In the genomic region with DNA sequence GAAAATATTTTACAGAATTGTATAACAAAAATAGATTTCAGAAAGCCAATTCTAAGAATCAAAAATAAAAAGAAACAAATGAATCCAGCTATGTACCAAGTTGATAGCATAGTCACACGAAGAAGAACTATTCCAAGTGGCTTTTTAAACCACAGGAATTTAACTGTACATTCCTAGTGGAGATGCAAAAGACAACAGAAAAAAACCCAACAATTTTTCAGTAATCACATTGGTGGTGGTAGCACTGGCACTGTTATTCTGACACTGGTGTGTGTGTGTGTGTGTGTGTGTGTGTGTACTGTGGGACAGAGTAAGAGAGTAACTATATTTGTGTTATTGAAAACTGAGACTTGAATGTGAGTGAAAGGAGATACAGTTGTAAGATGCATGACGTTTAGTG, we compare ENCODE assay signal across 19 cellular contexts. TPM values are rescaled to one million over a fixed set of nuclear protein-coding genes. Genes with fewer than 3 reads are reported as not detected.
A peak's percentile ranks its signal among the peaks of the same experiment; 100 is the strongest.
DNase-seq lines count a peak whose midpoint lies in the region; ATAC-seq and TF ChIP-seq lines count a peak whose summit lies in the region.
"Had no signal": no experiment of that assay in that cellular context is flagged by ENCODE, and none has a peak within 500 bp of the region (broad histone marks: within the 10 kb centered on the region; RNA-seq: fewer than 3 reads in every experiment).

No MANE protein-coding gene starts in this region.

- H3K4me3 ChIP-seq in SJCRH30 = no peak overlapping the region
- H3K4me3 ChIP-seq: adrenal gland, skin epidermis, thyroid gland had no signal

- peak overlapping the region; percentile 2 for H3K4me3 Mint-ChIP-seq in osteocyte (ENCODE audit: unreplicated experiment)
- H3K4me3 Mint-ChIP-seq: activated CD4-positive, alpha-beta memory T cell treated with anti-CD3 and anti-CD28 coated beads, Interleukin-2, amount 10 ng/mL, durations not matched to agents 7 days and 5 days; mesothelial cell of epicardium had no signal

- peak overlapping the region; percentile 83 for H3K27ac Mint-ChIP-seq in osteocyte (ENCODE audit: unreplicated experiment)
- H3K27ac Mint-ChIP-seq: activated CD4-positive, alpha-beta memory T cell treated with anti-CD3 and anti-CD28 coated beads, Interleukin-2, amount 10 ng/mL, durations not matched to agents 7 days and 5 days; mesothelial cell of epicardium had no signal

- no peaks in the 10 kb centered on the region for H3K36me3 Mint-ChIP-seq in osteocyte (ENCODE audit: unreplicated experiment)
- H3K36me3 Mint-ChIP-seq: mesothelial cell of epicardium had no signal

- peak; percentile 67 for DNase-seq in ELR (ENCODE audit: low read depth)
- DNase-seq in SJCRH30 = peak; percentile 43 to 49
- DNase-seq in dedifferentiated amniotic fluid mesenchymal stem cell (ENCODE audit: extremely low spot score) = peak; percentile 79
- no peak for DNase-seq in osteocyte (ENCODE audit: extremely low spot score, unreplicated experiment)
- no peak for DNase-seq in putamen (ENCODE audit: low spot score)
- no peak for DNase-seq in activated CD4-positive, CD25-positive, alpha-beta regulatory T cell (lab: John Stamatoyannopoulos, UW)
- DNase-seq in ureter (ENCODE audit: low spot score) = no peak
- DNase-seq: activated CD4-positive, alpha-beta memory T cell treated with anti-CD3 and anti-CD28 coated beads, Interleukin-2, amount 10 ng/mL, durations not matched to agents 7 days and 5 days; adrenal gland; glutamatergic neuron; NCI-H1105 treated with DMSO at 0.1 percent for 48 hours; NCI-H748 treated with DMSO at 0.1 percent for 48 hours; thyroid gland had no signal

- no peaks in the 10 kb centered on the region for H3K9me3 Mint-ChIP-seq in osteocyte (ENCODE audit: unreplicated experiment)
- H3K9me3 Mint-ChIP-seq: activated CD4-positive, alpha-beta memory T cell treated with anti-CD3 and anti-CD28 coated beads, Interleukin-2, amount 10 ng/mL, durations not matched to agents 7 days and 5 days; mesothelial cell of epicardium had no signal

- no peaks in the 10 kb centered on the region for H3K9me3 ChIP-seq in SJCRH30 (replicated peaks)
- H3K9me3 ChIP-seq: adrenal gland, thyroid gland had no signal

- no peaks in the 10 kb centered on the region for H3K36me3 ChIP-seq in SJCRH30
- H3K36me3 ChIP-seq: adrenal gland, thyroid gland had no signal

- peaks cover 67% of the 10 kb centered on the region for H3K4me1 Mint-ChIP-seq in osteocyte (ENCODE audit: unreplicated experiment)
- H3K4me1 Mint-ChIP-seq: activated CD4-positive, alpha-beta memory T cell treated with anti-CD3 and anti-CD28 coated beads, Interleukin-2, amount 10 ng/mL, durations not matched to agents 7 days and 5 days had no signal

- TF ChIP-seq CTCF in osteocyte (IDR thresholded peaks at IDR 0.05) = no peak

- H3K27ac ChIP-seq in SJCRH30 = peak overlapping the region; percentile 10; the same call in 1 of the 2 replicates
- H3K27ac ChIP-seq: adrenal gland, C4-2B, HL-60, KMS-11, skin epidermis, thyroid gland had no signal

- peaks cover 34% of the 10 kb centered on the region for H3K4me1 ChIP-seq in SJCRH30
- H3K4me1 ChIP-seq: thyroid gland had no signal

- no peaks in the 10 kb centered on the region for H3K27me3 Mint-ChIP-seq in osteocyte (ENCODE audit: unreplicated experiment)

- H3K27me3 ChIP-seq in SJCRH30 = no peaks in the 10 kb centered on the region
- H3K27me3 ChIP-seq: thyroid gland had no signal

- no peak for ATAC-seq in GM21529 (IDR thresholded peaks at IDR 0.05; ENCODE audit: unreplicated experiment)

RNA-seq across cellular contexts. Expression of a gene that starts 9.1 kb away (rescaled TPM):
- 0.41 TPM in 1 of 2 replicates, not detected in the other for total RNA-seq in SJCRH30 (2014; rRNA removed; shearing (Covaris generic))
- total RNA-seq in osteocyte (not detected in 2 replicates), ureter (not detected)
- total RNA-seq: adrenal gland, mesothelial cell of epicardium, thyroid gland had no signal

Comparison
In these comparisons a context has a peak if more than half of its experiments do, and no peak if none do; other contexts are left out.
1. DNase-seq: peak in ELR (single experiment), SJCRH30 (2 of 2) and dedifferentiated amniotic fluid mesenchymal stem cell (single experiment); none in osteocyte (single experiment), putamen (single experiment), activated CD4-positive, CD25-positive, alpha-beta regulatory T cell (0 of 4) and ureter (single experiment).